In genomic region chr16:6967796-6968195, GRCh38 we compare ENCODE assay signal across 16 cellular contexts.
"Had no signal": no experiment of that assay in that cellular context is flagged by ENCODE, and none has a peak within 500 bp of the region (broad histone marks: within the 10 kb centered on the region; RNA-seq: fewer than 3 reads in every experiment).

No MANE protein-coding gene starts in this region.

- H3K9me3 Mint-ChIP-seq: endodermal cell had no signal

- H3K27ac Mint-ChIP-seq: endodermal cell, naive B cell, nephron had no signal

- H3K9me3 ChIP-seq: heart left ventricle had no signal

- H3K4me2 ChIP-seq: smooth muscle cell had no signal

- H3K27me3 Mint-ChIP-seq: naive B cell had no signal

- H3K4me1 ChIP-seq: heart left ventricle had no signal

- DNase-seq: effector CD4-positive, alpha-beta T cell; endodermal cell; erythroblast; foreskin melanocyte; heart left ventricle; hippocampal formation; kidney glomerular epithelial cell; mesendoderm; naive B cell; right cardiac atrium; stimulated activated CD4-positive, alpha-beta T cell treated with anti-CD3 and anti-CD28 coated beads, Interleukin-2, amount 100 ng/mL, for 48 hours; stimulated activated naive CD4-positive, alpha-beta T cell treated with Interleukin-2 at 50 U/mL for 16 hours; trophoblast cell had no signal

- H3K4me3 ChIP-seq: coronary artery, heart left ventricle, smooth muscle cell had no signal

- H3K36me3 ChIP-seq: heart left ventricle had no signal

- ATAC-seq: heart left ventricle, right cardiac atrium had no signal

- H3K27ac ChIP-seq: coronary artery, heart left ventricle had no signal

- H3K4me3 Mint-ChIP-seq: endodermal cell, naive B cell, nephron had no signal

- H3K36me3 Mint-ChIP-seq: naive B cell had no signal

- H3K4me1 Mint-ChIP-seq: naive B cell, nephron had no signal
